In the genomic region with DNA sequence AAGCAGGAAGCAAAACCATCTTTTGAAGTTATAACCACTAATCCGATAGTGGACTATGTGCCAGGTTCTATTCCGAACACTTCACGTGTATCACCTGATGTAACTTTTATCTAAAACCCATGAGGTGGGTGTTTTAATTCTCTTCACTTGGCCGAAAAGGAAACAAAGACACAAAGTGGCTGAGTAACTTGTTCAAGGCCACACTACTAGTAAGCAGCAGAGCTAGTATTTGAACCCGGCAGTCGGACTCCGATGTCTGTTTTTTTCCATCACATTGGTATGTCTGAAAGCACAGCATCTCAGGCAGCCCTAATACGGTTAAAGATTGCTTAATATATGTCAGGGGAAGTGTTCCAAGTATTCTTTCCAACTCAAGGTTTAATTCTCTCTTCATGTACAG, we compare ENCODE assay signal across 18 cellular contexts.
"Had no signal": no experiment of that assay in that cellular context is flagged by ENCODE, and none has a peak within 500 bp of the region (broad histone marks: within the 10 kb centered on the region; RNA-seq: fewer than 3 reads in every experiment).

No MANE protein-coding gene starts in this region.

- H3K36me3 Mint-ChIP-seq: immature natural killer cell had no signal

- H3K4me3 Mint-ChIP-seq: central memory CD8-positive, alpha-beta T cell; dendritic cell treated with granulocyte-macrophage colony-stimulating factor and Interleukin-4, amounts not matched to agents 40 ng/mL and 50 ng/mL, for 4 days; neural crest cell had no signal

- H3K27ac Mint-ChIP-seq: dendritic cell treated with granulocyte-macrophage colony-stimulating factor and Interleukin-4, amounts not matched to agents 40 ng/mL and 50 ng/mL, for 4 days had no signal

- H3K27me3 Mint-ChIP-seq: central memory CD8-positive, alpha-beta T cell; dendritic cell treated with granulocyte-macrophage colony-stimulating factor and Interleukin-4, amounts not matched to agents 40 ng/mL and 50 ng/mL, for 4 days; effector memory CD8-positive, alpha-beta T cell; naive thymus-derived CD4-positive, alpha-beta T cell had no signal

- DNase-seq: effector memory CD8-positive, alpha-beta T cell; esophagus squamous epithelium; foreskin keratinocyte; immature natural killer cell; left colon; left ventricle myocardium superior; mesenchymal stem cell; naive thymus-derived CD4-positive, alpha-beta T cell; ovary; stimulated activated CD4-positive, alpha-beta T cell treated with anti-CD3 and anti-CD28 coated beads, Interleukin-2, amount 100 ng/mL, for 48 hours; stimulated activated naive CD4-positive, alpha-beta T cell treated with Interleukin-2 at 50 U/mL for 16 hours had no signal

- H3K27ac ChIP-seq: right atrium auricular region, tibial nerve had no signal

- H3K36me3 ChIP-seq: esophagus squamous epithelium, ovary, right atrium auricular region, tibial nerve had no signal

- H3K9me3 ChIP-seq: esophagus squamous epithelium, ovary, right atrium auricular region, tibial nerve had no signal

- H3K4me3 ChIP-seq: esophagus squamous epithelium, lung, ovary, right atrium auricular region, smooth muscle cell, tibial nerve had no signal

- H3K9me3 Mint-ChIP-seq: central memory CD8-positive, alpha-beta T cell; dendritic cell treated with granulocyte-macrophage colony-stimulating factor and Interleukin-4, amounts not matched to agents 40 ng/mL and 50 ng/mL, for 4 days; effector memory CD8-positive, alpha-beta T cell; immature natural killer cell had no signal
